In the genomic region with DNA sequence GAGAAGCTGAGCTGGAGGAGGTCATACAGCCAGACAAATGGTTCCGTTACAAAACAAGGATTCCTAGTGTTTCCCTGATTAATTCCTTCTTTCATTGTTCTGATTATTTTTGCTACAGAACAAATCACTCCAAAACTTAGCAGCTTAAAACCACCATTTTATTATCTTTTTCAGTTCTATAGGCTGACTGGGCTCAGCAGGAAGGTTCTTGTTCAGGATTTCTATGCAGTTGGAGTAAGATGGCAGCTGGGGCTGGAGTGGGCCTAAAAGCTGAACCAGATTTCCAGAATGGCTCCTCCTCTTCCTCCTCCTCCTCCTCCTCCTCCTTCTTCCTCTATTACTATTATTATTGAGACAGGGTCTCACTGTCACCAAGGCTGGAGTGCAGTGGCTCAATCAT, we compare ENCODE assay signal across 8 cellular contexts.
"Had no signal": no experiment of that assay in that cellular context is flagged by ENCODE, and none has a peak within 500 bp of the region (broad histone marks: within the 10 kb centered on the region; RNA-seq: fewer than 3 reads in every experiment).

No MANE protein-coding gene starts in this region.

- ATAC-seq: HCT116, K562 had no signal

- H3K4me3 ChIP-seq: HAP-1, K562 had no signal

- H3K27ac ChIP-seq: HL-60 had no signal

- FAIRE-seq: K562 had no signal

- DNase-seq: GOT3, H7, IMR-90, KG1 had no signal

- H3K4me1 ChIP-seq: HAP-1 had no signal

- H3K36me3 ChIP-seq: HAP-1 had no signal
